1 cellular context compared by ENCODE assay signal in the genomic region with DNA sequence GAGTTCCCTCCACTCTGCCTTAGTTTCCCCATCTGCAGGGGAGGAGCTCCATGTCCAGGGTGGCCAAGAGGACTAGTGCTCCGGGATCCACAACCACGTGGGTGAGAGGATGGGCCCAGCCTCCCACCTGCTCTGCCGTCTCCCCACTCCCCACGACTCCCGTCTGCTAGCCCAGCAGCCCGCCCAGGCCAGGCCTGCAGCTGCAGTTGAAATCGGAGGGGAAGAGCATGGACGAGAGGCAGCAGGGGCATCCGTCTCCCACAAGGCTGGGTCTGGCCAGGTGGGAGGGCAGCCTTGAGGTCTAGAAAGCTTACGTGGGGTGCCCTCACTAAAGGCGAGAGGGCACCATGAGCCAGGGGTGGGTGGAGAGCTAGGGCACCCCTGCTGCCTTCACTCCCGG.
A peak's percentile ranks its signal among the peaks of the same experiment; 100 is the strongest.
TF ChIP-seq lines count a peak whose summit lies in the region.

No MANE protein-coding gene starts in this region.

TF ChIP-seq in HepG2, 621 proteins besides CTCF, POLR2A, EP300 and RAD21 (continued from another document):
- TF ChIP-seq, protein P1, sequence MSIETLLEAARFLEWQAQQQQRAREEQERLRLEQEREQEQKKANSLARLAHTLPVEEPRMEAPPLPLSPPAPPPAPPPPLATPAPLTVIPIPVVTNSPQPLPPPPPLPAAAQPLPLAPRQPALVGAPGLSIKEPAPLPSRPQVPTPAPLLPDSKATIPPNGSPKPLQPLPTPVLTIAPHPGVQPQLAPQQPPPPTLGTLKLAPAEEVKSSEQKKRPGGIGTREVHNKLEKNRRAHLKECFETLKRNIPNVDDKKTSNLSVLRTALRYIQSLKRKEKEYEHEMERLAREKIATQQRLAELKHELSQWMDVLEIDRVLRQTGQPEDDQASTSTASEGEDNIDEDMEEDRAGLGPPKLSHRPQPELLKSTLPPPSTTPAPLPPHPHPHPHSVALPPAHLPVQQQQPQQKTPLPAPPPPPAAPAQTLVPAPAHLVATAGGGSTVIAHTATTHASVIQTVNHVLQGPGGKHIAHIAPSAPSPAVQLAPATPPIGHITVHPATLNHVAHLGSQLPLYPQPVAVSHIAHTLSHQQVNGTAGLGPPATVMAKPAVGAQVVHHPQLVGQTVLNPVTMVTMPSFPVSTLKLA (IDR thresholded peaks at IDR 0.05): 0 out of 2 replicates have a peak, but pooled peaks have one; percentile 12
- no peak for TF ChIP-seq MED13 (CRISPR knock-in tag; IDR thresholded peaks at IDR 0.05)
- TF ChIP-seq ZNF264 (CRISPR knock-in tag; IDR thresholded peaks at IDR 0.05): no peak
- TF ChIP-seq, protein P2, sequence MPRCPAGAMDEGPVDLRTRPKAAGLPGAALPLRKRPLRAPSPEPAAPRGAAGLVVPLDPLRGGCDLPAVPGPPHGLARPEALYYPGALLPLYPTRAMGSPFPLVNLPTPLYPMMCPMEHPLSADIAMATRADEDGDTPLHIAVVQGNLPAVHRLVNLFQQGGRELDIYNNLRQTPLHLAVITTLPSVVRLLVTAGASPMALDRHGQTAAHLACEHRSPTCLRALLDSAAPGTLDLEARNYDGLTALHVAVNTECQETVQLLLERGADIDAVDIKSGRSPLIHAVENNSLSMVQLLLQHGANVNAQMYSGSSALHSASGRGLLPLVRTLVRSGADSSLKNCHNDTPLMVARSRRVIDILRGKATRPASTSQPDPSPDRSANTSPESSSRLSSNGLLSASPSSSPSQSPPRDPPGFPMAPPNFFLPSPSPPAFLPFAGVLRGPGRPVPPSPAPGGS (CRISPR knock-in tag; IDR thresholded peaks at IDR 0.05): peak; percentile 43; the same call in 1 of the 2 replicates
- no peak for TF ChIP-seq FOXM1 (CRISPR knock-in tag; IDR thresholded peaks at IDR 0.05)
